17 cellular contexts compared by ENCODE assay signal in the genomic region with DNA sequence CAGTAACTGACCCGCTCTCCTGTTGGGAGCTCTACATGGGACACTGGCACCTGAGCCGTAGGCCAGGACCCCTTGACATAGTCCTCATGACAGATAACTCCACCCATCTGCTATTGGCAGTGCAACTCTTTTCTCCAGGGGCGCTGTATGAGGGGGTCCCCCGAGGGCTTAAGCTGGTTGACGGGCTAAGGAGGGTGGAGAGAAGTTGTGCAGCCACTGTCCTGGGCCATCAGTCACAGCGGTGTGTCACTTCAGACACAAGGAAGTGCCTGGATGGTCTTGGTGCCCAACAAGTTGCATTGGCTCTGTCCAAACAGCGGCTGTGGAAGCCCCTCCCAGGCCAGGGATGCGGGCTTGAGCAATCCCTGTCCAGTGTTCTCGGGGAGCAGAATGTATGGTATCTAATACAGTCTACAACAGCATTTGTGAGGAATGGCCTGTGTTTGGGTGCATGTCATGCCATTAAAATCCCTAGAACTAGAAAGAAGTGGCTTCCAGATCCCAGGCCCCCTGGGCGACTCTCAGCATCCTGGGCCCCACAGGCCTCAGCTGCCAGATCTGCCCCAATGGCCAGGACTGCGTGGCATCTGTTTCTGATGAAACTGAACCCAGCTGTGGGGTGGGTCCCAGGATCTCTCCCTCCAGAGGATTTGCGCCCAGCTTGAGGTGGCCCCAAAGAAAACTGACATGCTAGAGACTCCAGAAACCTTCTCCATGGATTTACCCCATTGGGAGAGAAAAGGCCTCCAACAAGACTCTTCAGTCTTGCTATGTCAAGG. TPM values are rescaled to one million over a fixed set of nuclear protein-coding genes. Genes with fewer than 3 reads are reported as not detected.
DNase-seq lines count a peak whose midpoint lies in the region; ATAC-seq and TF ChIP-seq lines count a peak whose summit lies in the region.
"Had no signal": no experiment of that assay in that cellular context is flagged by ENCODE, and none has a peak within 500 bp of the region (broad histone marks: within the 10 kb centered on the region; RNA-seq: fewer than 3 reads in every experiment).

No MANE protein-coding gene starts in this region.

- TF ChIP-seq POLR2A in vagina (IDR thresholded peaks at IDR 0.05): no peak

- H3K4me1 ChIP-seq in endodermal cell (ENCODE audit: control insufficient read depth, insufficient read depth, low read length) (no peaks in the 10 kb centered on the region), vagina (no peaks in the 10 kb centered on the region)

- H3K27me3 ChIP-seq in endodermal cell (ENCODE audit: control insufficient read depth, insufficient read depth, low read length, poor library complexity, severe bottlenecking) (no peaks in the 10 kb centered on the region), vagina (no peaks in the 10 kb centered on the region)

- no peaks in the 10 kb centered on the region for H3K36me3 ChIP-seq in endodermal cell (ENCODE audit: control insufficient read depth, insufficient read depth, low read length)
- peaks cover 0 to 6% of the 10 kb centered on the region in 2 donors for H3K36me3 ChIP-seq in vagina

- peaks cover 14% of the 10 kb centered on the region for H3K27me3 Mint-ChIP-seq in endodermal cell (ENCODE audit: insufficient read depth)
- H3K27me3 Mint-ChIP-seq in osteocyte (ENCODE audit: unreplicated experiment): no peaks in the 10 kb centered on the region
- H3K27me3 Mint-ChIP-seq: IgD-negative memory B cell had no signal

- 87% methylated on average over 7 to 12 of the region's 12 CpGs for WGBS in endodermal cell (ENCODE audit: insufficient coverage in 1 of 2, insufficient read length in 1 of 2), 2 experiments

- DNase-seq in activated effector memory CD4-positive, alpha-beta T cell treated with anti-CD3 and anti-CD28 coated beads, Interleukin-2, amount 50 U/mL, for 16 hours: peak; percentile 50
- DNase-seq in activated effector memory CD4-positive, alpha-beta T cell treated with Interleukin-2 at 50 U/mL for 16 hours: no peak
- peak; percentile 21 for DNase-seq in endodermal cell
- peak; percentile 75 for DNase-seq in osteocyte (ENCODE audit: extremely low spot score, unreplicated experiment)
- peak; percentile 70 to 74 for DNase-seq in vagina (ENCODE audit: extremely low spot score in 2 of 2)
- DNase-seq in COLO668 (lab: John Stamatoyannopoulos, UW; ENCODE audit: unreplicated experiment): no peak
- DNase-seq: DMS153, DND-41, MM.1S, NCI-H2029, NCI-H526 treated with DMSO at 0.1 percent for 48 hours, PC-9, Right ventricle myocardium superior had no signal

- H3K9me3 ChIP-seq in endodermal cell (ENCODE audit: control insufficient read depth, low read length) (no peaks in the 10 kb centered on the region), vagina (no peaks in the 10 kb centered on the region)

- intact Hi-C loops in vagina (cut with DNase I): no loop called here

- no peak overlapping the region for H3K4me3 ChIP-seq in endodermal cell (ENCODE audit: low read length)
- H3K4me3 ChIP-seq in vagina: no peak overlapping the region
- H3K4me3 ChIP-seq: PC-9 had no signal

- no peaks in the 10 kb centered on the region for H3K36me3 Mint-ChIP-seq in endodermal cell (ENCODE audit: low read depth)
- peaks cover 2% of the 10 kb centered on the region for H3K36me3 Mint-ChIP-seq in osteocyte (ENCODE audit: unreplicated experiment)

- H3K27ac Mint-ChIP-seq in endodermal cell (no peak overlapping the region), osteocyte (ENCODE audit: unreplicated experiment) (no peak overlapping the region)
- H3K27ac Mint-ChIP-seq: IgD-negative memory B cell had no signal

- ATAC-seq in GM21381 (IDR thresholded peaks at IDR 0.05; ENCODE audit: unreplicated experiment): no peak

- no peak overlapping the region for H3K4me3 Mint-ChIP-seq in endodermal cell
- H3K4me3 Mint-ChIP-seq in osteocyte (ENCODE audit: unreplicated experiment): no peak overlapping the region
- H3K4me3 Mint-ChIP-seq: IgD-negative memory B cell had no signal

- no peak overlapping the region for H3K9ac ChIP-seq in endodermal cell (ENCODE audit: extremely low read depth, low read length, poor library complexity, severe bottlenecking)
- H3K9ac ChIP-seq: KMS-11 had no signal

- TF ChIP-seq CTCF in endodermal cell (conservative IDR thresholded peaks at IDR 0.05): no peak
- TF ChIP-seq CTCF in osteocyte (IDR thresholded peaks at IDR 0.05): no peak
- no peak for TF ChIP-seq CTCF in vagina (IDR thresholded peaks at IDR 0.05)

- H3K27ac ChIP-seq in endodermal cell (ENCODE audit: low read depth, low read length) (no peak overlapping the region), vagina (no peak overlapping the region)
- H3K27ac ChIP-seq: HL-60, KMS-11, PC-9 had no signal

- peaks cover 3% of the 10 kb centered on the region for H3K4me1 Mint-ChIP-seq in endodermal cell
- H3K4me1 Mint-ChIP-seq in osteocyte (ENCODE audit: unreplicated experiment): peaks cover 5% of the 10 kb centered on the region
- H3K4me1 Mint-ChIP-seq: IgD-negative memory B cell had no signal

- H3K9me3 Mint-ChIP-seq in endodermal cell (no peaks in the 10 kb centered on the region), osteocyte (ENCODE audit: unreplicated experiment) (no peaks in the 10 kb centered on the region)
- H3K9me3 Mint-ChIP-seq: IgD-negative memory B cell had no signal

RNA-seq across cellular contexts. Expression of a gene that starts 23.3 kb away (rescaled TPM):
- total RNA-seq in endodermal cell: 10 to 100 TPM; 10.2 to 13.0 TPM
- polyA plus RNA-seq in endodermal cell (2013, experiment 1 of 2): 19.4 TPM
- 19.7 TPM for polyA plus RNA-seq in endodermal cell (2013, experiment 2 of 2)
- total RNA-seq in osteocyte: 13.1 and 16.1 TPM in 2 replicates
- 15.2 TPM for total RNA-seq in vagina

Comparison
In these comparisons a context has a peak if more than half of its experiments do, and no peak if none do; other contexts are left out.
1. DNase-seq: peak in activated effector memory CD4-positive, alpha-beta T cell treated with anti-CD3 and anti-CD28 coated beads, Interleukin-2, amount 50 U/mL, for 16 hours (single experiment), endodermal cell (single experiment), osteocyte (single experiment) and vagina (2 of 2); none in activated effector memory CD4-positive, alpha-beta T cell treated with Interleukin-2 at 50 U/mL for 16 hours (single experiment) and COLO668 (single experiment).